ENCODE assay signal across 27 cellular contexts in genomic region chr14:29166507-29166906, GRCh38.
A peak's percentile ranks its signal among the peaks of the same experiment; 100 is the strongest.
DNase-seq lines count a peak whose midpoint lies in the region; TF ChIP-seq lines count a peak whose summit lies in the region.
"Had no signal": no experiment of that assay in that cellular context is flagged by ENCODE, and none has a peak within 500 bp of the region (broad histone marks: within the 10 kb centered on the region; RNA-seq: fewer than 3 reads in every experiment).

No MANE protein-coding gene starts in this region.

- intact Hi-C loops in activated T-helper 2 cell treated with anti-CD3 and anti-CD28 coated beads, Interferon-gamma antibody, Interleukin-2, Interleukin-4, amounts not matched to agents 10 μg/mL and 5 μg/mL and 100 μg/mL, durations not matched to agents 14 hours and 24 hours and 36 hours (cut with micrococcal nuclease) = no loop called here

- no peak overlapping the region for H3K4me3 ChIP-seq in WERI-Rb-1 (ENCODE audit: low read depth, low read length)
- H3K4me3 ChIP-seq: BLaER1, dorsolateral prefrontal cortex, heart right ventricle, lower lobe of right lung, prostate gland, transverse colon had no signal

- no peaks in the 10 kb centered on the region for H3K36me3 Mint-ChIP-seq in activated T-helper 2 cell treated with anti-CD3 and anti-CD28 coated beads, Interferon-gamma antibody, Interleukin-2, Interleukin-4, amounts not matched to agents 10 μg/mL and 5 μg/mL and 100 μg/mL, durations not matched to agents 14 hours and 24 hours and 36 hours (ENCODE audit: low read depth)
- H3K36me3 Mint-ChIP-seq: activated CD4-positive, alpha-beta memory T cell treated with anti-CD3 and anti-CD28 coated beads for 36 hours; naive thymus-derived CD8-positive, alpha-beta T cell had no signal

- H3K4me1 Mint-ChIP-seq in activated T-helper 2 cell treated with anti-CD3 and anti-CD28 coated beads, Interferon-gamma antibody, Interleukin-2, Interleukin-4, amounts not matched to agents 10 μg/mL and 5 μg/mL and 100 μg/mL, durations not matched to agents 14 hours and 24 hours and 36 hours (ENCODE audit: low read depth) = no peaks in the 10 kb centered on the region
- H3K4me1 Mint-ChIP-seq: naive thymus-derived CD8-positive, alpha-beta T cell; T-helper 17 cell had no signal

- H3K27me3 Mint-ChIP-seq in activated T-helper 2 cell treated with anti-CD3 and anti-CD28 coated beads, Interferon-gamma antibody, Interleukin-2, Interleukin-4, amounts not matched to agents 10 μg/mL and 5 μg/mL and 100 μg/mL, durations not matched to agents 14 hours and 24 hours and 36 hours (ENCODE audit: low read depth) = no peaks in the 10 kb centered on the region
- H3K27me3 Mint-ChIP-seq: activated CD4-positive, alpha-beta memory T cell treated with anti-CD3 and anti-CD28 coated beads for 36 hours; naive thymus-derived CD8-positive, alpha-beta T cell; T-helper 17 cell had no signal

- H3K36me3 ChIP-seq in WERI-Rb-1 = no peaks in the 10 kb centered on the region
- H3K36me3 ChIP-seq: BLaER1, heart right ventricle, lower lobe of right lung, prostate gland, transverse colon had no signal

- CTCF ChIA-PET in HEK293T (lab: Yijun Ruan, JAX) = no interaction called here

- peak; percentile 27; the same call in 1 of the 2 replicates for TF ChIP-seq CTCF in WERI-Rb-1 (IDR thresholded peaks at IDR 0.05; ENCODE audit: low read depth, low read length)

- H3K27ac Mint-ChIP-seq in activated T-helper 2 cell treated with anti-CD3 and anti-CD28 coated beads, Interferon-gamma antibody, Interleukin-2, Interleukin-4, amounts not matched to agents 10 μg/mL and 5 μg/mL and 100 μg/mL, durations not matched to agents 14 hours and 24 hours and 36 hours = no peak overlapping the region
- H3K27ac Mint-ChIP-seq: activated CD4-positive, alpha-beta memory T cell treated with anti-CD3 and anti-CD28 coated beads for 36 hours; activated naive CD4-positive, alpha-beta T cell treated with anti-CD3 and anti-CD28 coated beads for 36 hours; naive thymus-derived CD8-positive, alpha-beta T cell; T-helper 17 cell had no signal

- peaks cover 36% of the 10 kb centered on the region for H3K9me3 Mint-ChIP-seq in activated T-helper 2 cell treated with anti-CD3 and anti-CD28 coated beads, Interferon-gamma antibody, Interleukin-2, Interleukin-4, amounts not matched to agents 10 μg/mL and 5 μg/mL and 100 μg/mL, durations not matched to agents 14 hours and 24 hours and 36 hours

- H3K9me3 ChIP-seq in WERI-Rb-1 (ENCODE audit: severe bottlenecking) = peaks cover 5% of the 10 kb centered on the region
- H3K9me3 ChIP-seq: BLaER1, lower lobe of right lung, prostate gland, transverse colon had no signal

- H3K27me3 ChIP-seq in WERI-Rb-1 (ENCODE audit: insufficient read depth, low read depth, severe bottlenecking) = no peaks in the 10 kb centered on the region
- H3K27me3 ChIP-seq: BLaER1, dorsolateral prefrontal cortex, heart right ventricle, transverse colon had no signal

- H3K27ac ChIP-seq in WERI-Rb-1 = no peak overlapping the region
- H3K27ac ChIP-seq: BLaER1, heart right ventricle, HL-60, lower lobe of right lung, prostate gland, transverse colon had no signal

- H3K4me3 Mint-ChIP-seq in activated T-helper 2 cell treated with anti-CD3 and anti-CD28 coated beads, Interferon-gamma antibody, Interleukin-2, Interleukin-4, amounts not matched to agents 10 μg/mL and 5 μg/mL and 100 μg/mL, durations not matched to agents 14 hours and 24 hours and 36 hours (ENCODE audit: low read depth) = no peak overlapping the region
- H3K4me3 Mint-ChIP-seq: activated CD4-positive, alpha-beta memory T cell treated with anti-CD3 and anti-CD28 coated beads for 36 hours; activated naive CD4-positive, alpha-beta T cell treated with anti-CD3 and anti-CD28 coated beads for 36 hours; naive thymus-derived CD8-positive, alpha-beta T cell; T-helper 17 cell had no signal

- POLR2A ChIA-PET in HEK293T (lab: Yijun Ruan, JAX) = no interaction called here

- DNase-seq in ELR (ENCODE audit: low read depth) = peak; percentile 10
- peak; percentile 6 for DNase-seq in HEK293T (ENCODE audit: extremely low spot score)
- no peak for DNase-seq in WERI-Rb-1
- DNase-seq in kidney tubule cell (ENCODE audit: low spot score) = peak; percentile 1
- no peak for DNase-seq in T-helper 9 cell
- DNase-seq in activated T-helper 2 cell treated with anti-CD3 and anti-CD28 coated beads, Interferon-gamma antibody, Interleukin-2, Interleukin-4, amounts not matched to agents 10 μg/mL and 5 μg/mL and 100 μg/mL, durations not matched to agents 14 hours and 24 hours and 36 hours (ENCODE audit: low spot score) = no peak
- no peak for DNase-seq in activated effector memory CD4-positive, alpha-beta T cell treated with Interleukin-2 at 50 U/mL for 16 hours
- DNase-seq: activated CD4-positive, alpha-beta memory T cell treated with anti-CD3 and anti-CD28 coated beads for 36 hours; activated CD4-positive, alpha-beta T cell treated with anti-CD3 and anti-CD28 coated beads for 1 hour; activated naive CD4-positive, alpha-beta T cell treated with anti-CD3 and anti-CD28 coated beads for 36 hours; DMS153; dorsolateral prefrontal cortex; heart right ventricle; lower lobe of right lung; naive thymus-derived CD8-positive, alpha-beta T cell; NCI-H1092; NCI-H1694; NCI-H2171 treated with DMSO at 0.1 percent for 48 hours; NCI-H510A; NK-92 treated with Interleukin-12 subunit alpha and Interleukin-12 subunit beta, amount 100 ng/mL, for 24 hours; nucleus accumbens; stimulated activated CD4-positive, alpha-beta T cell treated with anti-CD3 and anti-CD28 coated beads, Interleukin-4, amount 100 ng/mL, for 24 hours; T-helper 17 cell; transverse colon had no signal

TF ChIP-seq in HEK293T, 16 proteins besides CTCF, POLR2A, EP300 and RAD21:
- TF ChIP-seq HDGF (IDR thresholded peaks at IDR 0.05; ENCODE audit: borderline replicate concordance) (no peak), SP1 (IDR thresholded peaks at IDR 0.05) (no peak), PKNOX1 (IDR thresholded peaks at IDR 0.05) (no peak), ARNT (IDR thresholded peaks at IDR 0.05) (no peak), FOXK2 (IDR thresholded peaks at IDR 0.05) (no peak), ZNF384 (IDR thresholded peaks at IDR 0.05) (no peak), SUZ12 (IDR thresholded peaks at IDR 0.05) (no peak), FOXM1 (IDR thresholded peaks at IDR 0.05; ENCODE audit: borderline replicate concordance) (no peak), L3MBTL2 (conservative IDR thresholded peaks at IDR 0.05) (no peak), TARDBP (IDR thresholded peaks at IDR 0.05) (no peak), FOXA1 (IDR thresholded peaks at IDR 0.05) (no peak), BHLHE40 (IDR thresholded peaks at IDR 0.05; ENCODE audit: borderline replicate concordance) (no peak), NFRKB (IDR thresholded peaks at IDR 0.05) (no peak), CTBP1 (IDR thresholded peaks at IDR 0.05; ENCODE audit: borderline replicate concordance) (no peak), LEF1 (IDR thresholded peaks at IDR 0.05; ENCODE audit: borderline replicate concordance) (no peak)

Comparison
In these comparisons a context has a peak if more than half of its experiments do, and no peak if none do; other contexts are left out.
1. DNase-seq: peak in ELR (single experiment), HEK293T (single experiment) and kidney tubule cell (single experiment); none in WERI-Rb-1 (single experiment), T-helper 9 cell (single experiment), activated T-helper 2 cell treated with anti-CD3 and anti-CD28 coated beads, Interferon-gamma antibody, Interleukin-2, Interleukin-4, amounts not matched to agents 10 μg/mL and 5 μg/mL and 100 μg/mL, durations not matched to agents 14 hours and 24 hours and 36 hours (single experiment) and activated effector memory CD4-positive, alpha-beta T cell treated with Interleukin-2 at 50 U/mL for 16 hours (single experiment).